Comparison of ENCODE assay signal across 9 cellular contexts in the genomic region with DNA sequence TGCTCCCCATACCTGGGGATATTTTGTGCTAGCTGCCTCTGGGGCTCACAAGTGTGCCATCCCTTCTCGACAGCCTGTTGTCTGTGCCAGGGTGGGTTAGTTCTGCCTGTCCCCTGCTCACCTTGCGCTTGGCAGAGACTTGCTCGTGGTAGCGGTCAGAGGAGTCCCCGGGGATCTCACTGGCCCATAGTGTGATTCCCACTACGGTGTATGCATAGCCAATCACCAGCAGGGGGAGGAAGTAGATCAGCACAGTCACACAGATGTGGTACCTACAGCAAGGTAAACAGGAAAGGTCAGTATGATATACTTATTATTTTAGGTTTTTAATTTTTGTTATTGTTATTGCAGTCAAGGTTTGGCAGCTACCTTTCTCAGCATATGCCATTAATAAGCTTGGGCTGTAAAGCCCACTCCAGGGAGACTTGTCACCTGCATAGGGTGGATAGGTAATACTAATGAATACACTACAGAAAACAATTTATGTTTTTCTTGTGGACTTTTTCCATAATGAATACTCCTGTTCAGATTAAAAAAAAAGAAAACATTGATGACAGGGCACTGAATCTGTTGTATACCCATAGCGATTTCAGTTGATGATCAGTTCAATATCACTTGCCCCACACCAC.
A peak's percentile ranks its signal among the peaks of the same experiment; 100 is the strongest.
DNase-seq lines count a peak whose midpoint lies in the region; ATAC-seq and TF ChIP-seq lines count a peak whose summit lies in the region.
"Had no signal": no experiment of that assay in that cellular context is flagged by ENCODE, and none has a peak within 500 bp of the region (broad histone marks: within the 10 kb centered on the region; RNA-seq: fewer than 3 reads in every experiment).

No MANE protein-coding gene starts in this region.

- 58 to 64% methylated on average over 7 of the region's 7 CpGs for WGBS in lung, 2 donors

- H3K4me3 Mint-ChIP-seq in CD8-positive, alpha-beta T cell: no peak overlapping the region
- H3K4me3 Mint-ChIP-seq: T-helper 1 cell treated with Interleukin-12 subunit alpha and Interleukin-12 subunit beta and Interleukin-4 antibody, amounts not matched to agents 30 μg/mL and 1 μg/mL, for 36 hours had no signal

- H3K9me3 ChIP-seq in CD8-positive, alpha-beta T cell (ENCODE audit: low read length): no peaks in the 10 kb centered on the region
- H3K9me3 ChIP-seq in lung (ENCODE audit: control insufficient read depth in 2 of 2, insufficient read depth in 1 of 2, low read length in 1 of 2): no peaks in the 10 kb centered on the region

- H3K27ac Mint-ChIP-seq in CD8-positive, alpha-beta T cell: no peak overlapping the region
- H3K27ac Mint-ChIP-seq: T-helper 1 cell treated with Interleukin-12 subunit alpha and Interleukin-12 subunit beta and Interleukin-4 antibody, amounts not matched to agents 30 μg/mL and 1 μg/mL, for 36 hours had no signal

- POLR2A ChIA-PET in CD8-positive, alpha-beta T cell (lab: Charles Lee): no interaction called here

- ATAC-seq in CD8-positive, alpha-beta T cell: no peak
- peak; percentile 74 for ATAC-seq in GM18511 (IDR thresholded peaks at IDR 0.05; ENCODE audit: unreplicated experiment)
- peak; percentile 63 for ATAC-seq in HG02840 (IDR thresholded peaks at IDR 0.05; ENCODE audit: low FRiP score, unreplicated experiment)
- no peak for ATAC-seq in lung (ENCODE audit: insufficient read depth, low FRiP score)

- intact Hi-C loops in CD8-positive, alpha-beta T cell (cut with DNase I, micrococcal nuclease): no loop called here
- intact Hi-C loops in posterior vena cava (cut with DNase I): no loop called here

- CTCF ChIA-PET in CD8-positive, alpha-beta T cell (lab: Charles Lee): interaction anchor here (2.1 kb wide), 1 partner anchor 11 kb away, joined by 7 read pairs; no protein-coding TSS in a partner anchor

- TF ChIP-seq CTCF in CD8-positive, alpha-beta T cell (IDR thresholded peaks at IDR 0.05): peak; percentile 24
- peak; percentile 76 for TF ChIP-seq CTCF in astrocyte of the cerebellum (IDR thresholded peaks at IDR 0.05; ENCODE audit: low read depth, low read length, missing control alignments)
- TF ChIP-seq CTCF in lung (IDR thresholded peaks at IDR 0.05; ENCODE audit: control extremely low read depth, extremely low read depth): peak; percentile 10

- H3K36me3 ChIP-seq in CD8-positive, alpha-beta T cell (ENCODE audit: insufficient read depth, low read length): no peaks in the 10 kb centered on the region
- no peaks in the 10 kb centered on the region for H3K36me3 ChIP-seq in lung (ENCODE audit: control insufficient read depth in 2 of 2, insufficient read depth in 2 of 2, low read length in 2 of 2)

- no peaks in the 10 kb centered on the region for H3K4me1 Mint-ChIP-seq in CD8-positive, alpha-beta T cell (ENCODE audit: low read depth)

- no peaks in the 10 kb centered on the region for H3K27me3 ChIP-seq in CD8-positive, alpha-beta T cell (ENCODE audit: insufficient read depth, low read length)
- no peaks in the 10 kb centered on the region for H3K27me3 ChIP-seq in lung (ENCODE audit: control insufficient read depth, insufficient read depth)

- no peak overlapping the region for H3K4me3 ChIP-seq in CD8-positive, alpha-beta T cell (ENCODE audit: low read depth, low read length)
- H3K4me3 ChIP-seq in astrocyte of the cerebellum (ENCODE audit: low read depth, low read length) (no peak overlapping the region), lung (no peak overlapping the region)

- in situ Hi-C loops in astrocyte of the cerebellum (cut with HindIII; ENCODE audit: low sequenced_read_pairs): no loop called here

- DNase-seq in CD8-positive, alpha-beta T cell: no peak
- peak; percentile 4 for DNase-seq in NCI-H2029 (lab: John Stamatoyannopoulos, UW)
- DNase-seq in astrocyte of the cerebellum (ENCODE audit: low read depth): no peak
- no peak for DNase-seq in lung (ENCODE audit: low spot score)
- no peak for DNase-seq in posterior vena cava (ENCODE audit: low spot score)
- no peak for DNase-seq in activated gamma-delta T cell treated with Interleukin-2 at 50 U/mL for 16 hours

- no peaks in the 10 kb centered on the region for H3K4me1 ChIP-seq in CD8-positive, alpha-beta T cell (ENCODE audit: insufficient read depth, low read length)
- peaks cover 0 to 2% of the 10 kb centered on the region in 2 donors for H3K4me1 ChIP-seq in lung (ENCODE audit: control insufficient read depth in 2 of 2, insufficient read depth in 2 of 2, low read length in 2 of 2)

- no peaks in the 10 kb centered on the region for H3K9me3 Mint-ChIP-seq in CD8-positive, alpha-beta T cell
- H3K9me3 Mint-ChIP-seq: T-helper 1 cell treated with Interleukin-12 subunit alpha and Interleukin-12 subunit beta and Interleukin-4 antibody, amounts not matched to agents 30 μg/mL and 1 μg/mL, for 36 hours had no signal

- no peaks in the 10 kb centered on the region for H3K36me3 Mint-ChIP-seq in CD8-positive, alpha-beta T cell

- H3K27ac ChIP-seq in CD8-positive, alpha-beta T cell (ENCODE audit: low read depth, low read length): no peak overlapping the region
- H3K27ac ChIP-seq in lung (ENCODE audit: low read depth in 1 of 2, low read length in 1 of 2): no peak overlapping the region

- H3K27me3 Mint-ChIP-seq in CD8-positive, alpha-beta T cell (ENCODE audit: low read depth): no peaks in the 10 kb centered on the region

Comparison
In these comparisons a context has a peak if more than half of its experiments do, and no peak if none do; other contexts are left out.
1. ATAC-seq: peak in GM18511 (single experiment) and HG02840 (single experiment); none in CD8-positive, alpha-beta T cell (single experiment) and lung (single experiment).
2. CTCF ChIP-seq: peak in every context shown above with its lines; median percentile 76 in astrocyte of the cerebellum; 24 in CD8-positive, alpha-beta T cell; 10 in lung.